ENCODE assay signal across 10 cellular contexts in the genomic region with DNA sequence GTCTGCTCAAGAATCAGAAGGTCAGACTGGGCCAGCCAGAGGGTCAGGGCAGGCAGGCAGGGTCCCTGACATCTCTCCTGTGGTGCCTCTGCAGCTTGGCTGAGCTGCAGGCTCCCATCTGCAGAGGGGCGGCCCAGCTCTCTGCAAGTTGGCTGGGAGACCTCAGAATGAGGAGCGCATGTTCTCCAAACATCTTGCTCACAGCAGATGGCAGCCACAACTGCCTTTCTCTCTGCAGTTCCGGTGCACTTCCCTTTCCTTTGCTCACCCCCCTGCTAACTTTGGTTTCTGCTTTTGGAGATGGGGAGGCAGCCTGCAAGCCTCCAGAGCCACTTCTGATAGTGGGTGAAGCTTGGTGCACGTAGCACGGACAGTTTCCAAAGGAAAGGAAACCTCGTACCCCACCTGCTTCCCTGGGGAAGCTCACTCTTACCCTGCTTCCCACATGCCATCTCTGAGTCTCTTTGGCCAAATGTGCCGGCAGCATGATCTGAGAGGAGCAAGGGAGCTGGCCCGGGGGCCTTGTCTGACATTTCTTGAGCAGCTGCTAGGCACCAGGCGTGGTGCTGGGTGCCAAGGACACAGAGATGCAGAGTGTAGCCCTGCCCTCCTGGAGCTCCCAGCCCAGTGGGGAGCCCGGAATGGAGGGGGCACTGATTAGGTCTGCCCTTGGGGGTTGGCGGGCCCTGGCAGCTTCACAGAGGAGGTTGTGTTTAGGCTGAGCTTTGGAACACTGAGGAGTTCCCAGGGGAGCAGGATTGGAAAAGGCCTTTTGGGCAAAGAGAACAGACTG. TPM values are rescaled to one million over a fixed set of nuclear protein-coding genes. Genes with fewer than 3 reads are reported as not detected.
DNase-seq lines count a peak whose midpoint lies in the region; TF ChIP-seq lines count a peak whose summit lies in the region.
"Had no signal": no experiment of that assay in that cellular context is flagged by ENCODE, and none has a peak within 500 bp of the region (broad histone marks: within the 10 kb centered on the region; RNA-seq: fewer than 3 reads in every experiment).

No MANE protein-coding gene starts in this region.

- H3K4me1 Mint-ChIP-seq in T-helper 2 cell treated with Interferon-gamma antibody and Interleukin-4, amounts not matched to agents 5 μg/mL and 100 μg/mL, for 36 hours (ENCODE audit: low read depth), result peaks cover 21% of the 10 kb centered on the region

- H4K91ac ChIP-seq in mesenchymal stem cell (ENCODE audit: low read length), result peak overlapping the region; percentile 22

- H3K14ac ChIP-seq in mesenchymal stem cell (ENCODE audit: low read length in 2 of 2), result peak overlapping the region in 1 of 2 experiments; percentile 45

- no peak overlapping the region for H2BK5ac ChIP-seq in mesenchymal stem cell (ENCODE audit: low read depth, low read length, poor library complexity, severe bottlenecking)

- H3K27ac ChIP-seq in C4-2B (peak overlapping the region; percentile 95), mesenchymal stem cell (ENCODE audit: low read length, poor library complexity, severe bottlenecking) (no peak overlapping the region)

- H3K27ac Mint-ChIP-seq in T-helper 2 cell treated with Interferon-gamma antibody and Interleukin-4, amounts not matched to agents 5 μg/mL and 100 μg/mL, for 36 hours, result peak overlapping the region; percentile 49
- H3K27ac Mint-ChIP-seq: mesothelial cell of epicardium had no signal

- H2AK5ac ChIP-seq in mesenchymal stem cell (ENCODE audit: low read length, severe bottlenecking), result no peak overlapping the region

- no peak overlapping the region for H3K4me2 ChIP-seq in mesenchymal stem cell (ENCODE audit: low read length, poor library complexity, severe bottlenecking)

- H3K9me3 Mint-ChIP-seq in T-helper 2 cell treated with Interferon-gamma antibody and Interleukin-4, amounts not matched to agents 5 μg/mL and 100 μg/mL, for 36 hours, result no peaks in the 10 kb centered on the region
- H3K9me3 Mint-ChIP-seq: mesothelial cell of epicardium had no signal

- H3K27me3 Mint-ChIP-seq in T-helper 2 cell treated with Interferon-gamma antibody and Interleukin-4, amounts not matched to agents 5 μg/mL and 100 μg/mL, for 36 hours (ENCODE audit: low read depth), result no peaks in the 10 kb centered on the region

- H3K9ac ChIP-seq in mesenchymal stem cell (ENCODE audit: low read length), result no peak overlapping the region

- peaks cover 4% of the 10 kb centered on the region for H3K79me1 ChIP-seq in mesenchymal stem cell (replicated peaks; ENCODE audit: low read length, poor library complexity, severe bottlenecking)

- H2BK15ac ChIP-seq in mesenchymal stem cell (ENCODE audit: low read depth, poor library complexity, severe bottlenecking), result no peak overlapping the region

- no peaks in the 10 kb centered on the region for H3K9me3 ChIP-seq in mesenchymal stem cell (ENCODE audit: control insufficient read depth, low read length)

- no peak overlapping the region for H3K4me3 ChIP-seq in mesenchymal stem cell (ENCODE audit: insufficient read depth in 1 of 2, low read depth in 1 of 2, low read length in 2 of 2)

- H3K27me3 ChIP-seq in mesenchymal stem cell (ENCODE audit: control insufficient read depth in 1 of 2, insufficient read depth in 1 of 2, low read length in 2 of 2), result no peaks in the 10 kb centered on the region

- H2BK12ac ChIP-seq in mesenchymal stem cell (ENCODE audit: low read length in 2 of 2), result no peak overlapping the region

- TF ChIP-seq CTCF in C4-2B (conservative IDR thresholded peaks at IDR 0.05), result no peak

- H2BK120ac ChIP-seq in mesenchymal stem cell (ENCODE audit: low read depth, low read length), result no peak overlapping the region

- no peak overlapping the region for H2AFZ ChIP-seq in mesenchymal stem cell (ENCODE audit: low read depth, low read length)

- H3K36me3 ChIP-seq in mesenchymal stem cell (ENCODE audit: control insufficient read depth in 1 of 2, insufficient read depth in 2 of 2, low read depth in 1 of 2, low read length in 2 of 2), result no peaks in the 10 kb centered on the region

- no peak overlapping the region for H3K4me3 Mint-ChIP-seq in T-helper 2 cell treated with Interferon-gamma antibody and Interleukin-4, amounts not matched to agents 5 μg/mL and 100 μg/mL, for 36 hours
- H3K4me3 Mint-ChIP-seq: mesothelial cell of epicardium had no signal

- no peak overlapping the region for H4K8ac ChIP-seq in mesenchymal stem cell (ENCODE audit: low read length)

- no peak overlapping the region for H3K4ac ChIP-seq in mesenchymal stem cell (ENCODE audit: low read depth in 1 of 2, low read length in 2 of 2)

- DNase-seq in KG1 (lab: John Stamatoyannopoulos, UW), result peak; percentile 54
- DNase-seq in T-helper 2 cell treated with Interferon-gamma antibody and Interleukin-4, amounts not matched to agents 5 μg/mL and 100 μg/mL, for 36 hours (ENCODE audit: low spot score), result no peak
- DNase-seq in mesenchymal stem cell, result no peak
- DNase-seq in NCI-H1436 (lab: John Stamatoyannopoulos, UW), result no peak
- no peak for DNase-seq in NAMALWA (ENCODE audit: low spot score)
- DNase-seq in NCI-H1092 treated with DMSO at 0.1 percent for 48 hours (lab: John Stamatoyannopoulos, UW), result no peak
- DNase-seq in mesenteric fat pad (ENCODE audit: low spot score), result no peak
- DNase-seq: T-helper 9 cell had no signal

- H3K23ac ChIP-seq in mesenchymal stem cell (ENCODE audit: low read length in 2 of 2), result peak overlapping the region in 1 of 2 experiments; percentile 65

- 87% methylated on average over 11 of the region's 11 CpGs for WGBS in mesenchymal stem cell

- no peak overlapping the region for H3K18ac ChIP-seq in mesenchymal stem cell (ENCODE audit: low read depth in 1 of 2, low read length in 2 of 2)

- no peaks in the 10 kb centered on the region for H3K36me3 Mint-ChIP-seq in T-helper 2 cell treated with Interferon-gamma antibody and Interleukin-4, amounts not matched to agents 5 μg/mL and 100 μg/mL, for 36 hours (ENCODE audit: low read depth)
- H3K36me3 Mint-ChIP-seq: mesothelial cell of epicardium had no signal

- H3K4me1 ChIP-seq in mesenchymal stem cell (ENCODE audit: control insufficient read depth, insufficient read depth, low read depth, low read length), result peaks cover 66% of the 10 kb centered on the region

RNA-seq across cellular contexts. Expression of a gene that starts 18.2 kb away (rescaled TPM):
- polyA plus RNA-seq in mesenchymal stem cell (2013, experiment 1 of 2), result 2.0 TPM
- polyA plus RNA-seq in mesenchymal stem cell (2013, experiment 2 of 2), result 2.1 TPM
- total RNA-seq in mesenteric fat pad, result 3.3 TPM

RNA-seq across cellular contexts. Expression of a gene that starts 54.1 kb away (rescaled TPM):
- 21.9 TPM for polyA plus RNA-seq in mesenchymal stem cell (2013, experiment 1 of 2)
- polyA plus RNA-seq in mesenchymal stem cell (2013, experiment 2 of 2), result 19.4 TPM
- 0.42 TPM for total RNA-seq in mesenteric fat pad
